In genomic region chr1:35882945-35883680, GRCh38 we compare ENCODE assay signal across 8 cellular contexts. TPM values are rescaled to one million over a fixed set of nuclear protein-coding genes. Genes with fewer than 3 reads are reported as not detected.
DNase-seq lines count a peak whose midpoint lies in the region; ATAC-seq and TF ChIP-seq lines count a peak whose summit lies in the region.

TSS of gene AGO1 (plus strand) at chr1:35883209. CDS start at chr1:35883422, 213 bp downstream.

- intact Hi-C loops in activated naive CD4-positive, alpha-beta T cell treated with anti-CD3 and anti-CD28 coated beads for 36 hours (cut with micrococcal nuclease): loop anchor here (1.0 to 5.0 kb wide), 4 partner anchors 48 to 266 kb away; partner anchors contain the start of genes ADPRS, AGO3, AGO4 and TRAPPC3

- no peaks in the 10 kb centered on the region for H3K27me3 Mint-ChIP-seq in activated naive CD4-positive, alpha-beta T cell treated with anti-CD3 and anti-CD28 coated beads for 36 hours (ENCODE audit: low read depth)

- POLR2A ChIA-PET in GM10248 (lab: Yijun Ruan, JAX): interaction anchor here (0.5 kb wide), 1 partner anchor 24 kb away, joined by 3 read pairs; no protein-coding TSS in a partner anchor

- TF ChIP-seq CTCF in GM10248 (IDR thresholded peaks at IDR 0.05; ENCODE audit: control extremely low read depth, extremely low read depth, low read depth, missing control alignments) (peak; percentile 99), NB4 (IDR thresholded peaks at IDR 0.05; ENCODE audit: low read depth, low read length) (peak; percentile 74), gastroesophageal sphincter (IDR thresholded peaks at IDR 0.05) (peak in 3 of 4 experiments; percentile 88 to 94 (median 94))

- H3K27ac ChIP-seq in gastroesophageal sphincter (peak within 1 kb of the TSS; percentile 4 to 87 (median 85)), substantia nigra (ENCODE audit: low read depth, low read length, poor library complexity, severe bottlenecking) (peak within 1 kb of the TSS; percentile 84)

- no peak for TF ChIP-seq EP300 in gastroesophageal sphincter (IDR thresholded peaks at IDR 0.05)

- peaks cover 0 to 47% (median 9%) of the 10 kb centered on the region in 3 donors for H3K4me1 ChIP-seq in gastroesophageal sphincter

- 0 to 9% methylated on average over 1 to 8 of the region's 59 CpGs for WGBS in gastroesophageal sphincter (ENCODE audit: low coverage in 1 of 2), 2 donors

- peak within 1 kb of the TSS; percentile 89 for H3K4me3 Mint-ChIP-seq in activated naive CD4-positive, alpha-beta T cell treated with anti-CD3 and anti-CD28 coated beads for 36 hours

- peak within 1 kb of the TSS; percentile 37 for H3K27ac Mint-ChIP-seq in activated naive CD4-positive, alpha-beta T cell treated with anti-CD3 and anti-CD28 coated beads for 36 hours

- peaks cover 0 to 5% of the 10 kb centered on the region in 2 donors for H3K36me3 ChIP-seq in gastroesophageal sphincter

- ATAC-seq in HG02571 (IDR thresholded peaks at IDR 0.05; ENCODE audit: unreplicated experiment) (peak; percentile 78), gastroesophageal sphincter (peak; percentile 95)

- TF ChIP-seq POLR2A in NB4 (IDR thresholded peaks at IDR 0.05; ENCODE audit: extremely low read depth, insufficient read length) (peak; percentile 83), gastroesophageal sphincter (IDR thresholded peaks at IDR 0.05) (peak; percentile 67 to 83)

- H3K4me3 ChIP-seq in NB4 (ENCODE audit: low read depth, low read length) (peak within 1 kb of the TSS; percentile 90), gastroesophageal sphincter (peak within 1 kb of the TSS; percentile 63 to 93)

- no peaks in the 10 kb centered on the region for H3K27me3 ChIP-seq in gastroesophageal sphincter

- DNase-seq in GM10248 (ENCODE audit: extremely low spot score) (peak; percentile 100), NB4 (ENCODE audit: low read depth) (peak; percentile 95), SK-N-DZ (ENCODE audit: low spot score) (peak; percentile 87), non-pigmented ciliary epithelial cell (ENCODE audit: low read depth) (peak; percentile 48), substantia nigra (lab: John Stamatoyannopoulos, UW) (peak; percentile 48 to 97 (median 90))
- DNase-seq in activated naive CD4-positive, alpha-beta T cell treated with anti-CD3 and anti-CD28 coated beads for 36 hours: peak; percentile 97

- H3K36me3 Mint-ChIP-seq in activated naive CD4-positive, alpha-beta T cell treated with anti-CD3 and anti-CD28 coated beads for 36 hours (ENCODE audit: low read depth): no peaks in the 10 kb centered on the region

- CTCF ChIA-PET in GM10248 (lab: Yijun Ruan, JAX): interaction anchor here (0.6 to 4.5 kb wide), 26 partner anchors 8 to 305 kb away, joined by 3 to 25 read pairs (median 5); no protein-coding TSS in a partner anchor
- CTCF ChIA-PET in activated naive CD4-positive, alpha-beta T cell treated with anti-CD3 and anti-CD28 coated beads for 36 hours (lab: Charles Lee): interaction anchor here (0.6 to 2.4 kb wide), 8 partner anchors 9 to 196 kb away, joined by 3 to 10 read pairs (median 3); no protein-coding TSS in a partner anchor

- no peaks in the 10 kb centered on the region for H3K9me3 Mint-ChIP-seq in activated naive CD4-positive, alpha-beta T cell treated with anti-CD3 and anti-CD28 coated beads for 36 hours

- H3K4me1 Mint-ChIP-seq in activated naive CD4-positive, alpha-beta T cell treated with anti-CD3 and anti-CD28 coated beads for 36 hours (ENCODE audit: low read depth): peaks cover 43% of the 10 kb centered on the region

- H3K9me3 ChIP-seq in gastroesophageal sphincter: no peaks in the 10 kb centered on the region

RNA-seq across cellular contexts. Expression of gene AGO1, which starts in this region (rescaled TPM):
- 7.7 and 9.9 TPM in 2 replicates for polyA plus RNA-seq in SK-N-DZ (2014; cell fraction: cytosol; rRNA removed)
- polyA plus RNA-seq in SK-N-DZ (2014; cell fraction: nucleus; rRNA removed): 9.5 and 18.1 TPM in 2 replicates
- 10 to 100 TPM; 24.9 to 25.3 TPM for total RNA-seq in activated naive CD4-positive, alpha-beta T cell treated with anti-CD3 and anti-CD28 coated beads for 36 hours
- total RNA-seq in gastroesophageal sphincter: 10 to 100 TPM; 19.5 to 39.5 (median 24.1) TPM

Comparison
In these comparisons a context has a peak if more than half of its experiments do, and no peak if none do; other contexts are left out.
1. Peak in every context shown above with its lines: DNase-seq, ATAC-seq, H3K4me3 ChIP-seq and H3K27ac ChIP-seq.
2. DNase-seq: peak in every context shown above with its lines; median percentile 100 in GM10248; 97 in activated naive CD4-positive, alpha-beta T cell treated with anti-CD3 and anti-CD28 coated beads for 36 hours; 95 in NB4; 90 in substantia nigra; 87 in SK-N-DZ; 48 in non-pigmented ciliary epithelial cell.